In genomic region chr11:103844327-103845215, GRCh38 we compare ENCODE assay signal across 11 cellular contexts.
DNase-seq lines count a peak whose midpoint lies in the region; ATAC-seq, FAIRE-seq and TF ChIP-seq lines count a peak whose summit lies in the region.
"Had no signal": no experiment of that assay in that cellular context is flagged by ENCODE, and none has a peak within 500 bp of the region (broad histone marks: within the 10 kb centered on the region; RNA-seq: fewer than 3 reads in every experiment).

No MANE protein-coding gene starts in this region.

- ATAC-seq in HG02610 (IDR thresholded peaks at IDR 0.05; ENCODE audit: unreplicated experiment), result peak; percentile 84
- peak; percentile 99 for ATAC-seq in HG03439 (IDR thresholded peaks at IDR 0.05; ENCODE audit: unreplicated experiment)
- ATAC-seq in right cardiac atrium, result no peak
- ATAC-seq: WTC11 had no signal

- WGBS in right cardiac atrium, result 87% methylated on average over 7 of the region's 7 CpGs

- no peak for TF ChIP-seq CTCF in progenitor cell of endocrine pancreas (IDR thresholded peaks at IDR 0.05; ENCODE audit: unreplicated experiment)

- FAIRE-seq in GM19239 (lab: Jason Lieb, UNC), result peak; percentile 97

- H3K4me1 Mint-ChIP-seq in progenitor cell of endocrine pancreas (ENCODE audit: low read depth), result peaks cover 30% of the 10 kb centered on the region
- H3K4me1 Mint-ChIP-seq: activated naive CD4-positive, alpha-beta T cell treated with anti-CD3 and anti-CD28 coated beads, Interleukin-2, amount 50 U/mL, for 24 hours had no signal

- intact Hi-C loops in right cardiac atrium (cut with DNase I), result no loop called here

- DNase-seq in GM19239 (ENCODE audit: insufficient read length, low spot score) (peak; percentile 15), progenitor cell of endocrine pancreas (ENCODE audit: low spot score, unreplicated experiment) (no peak), right cardiac atrium (no peak), amniotic stem cell (lab: John Stamatoyannopoulos, UW) (no peak)
- no peak for DNase-seq in stimulated activated CD4-positive, alpha-beta T cell treated with anti-CD3 and anti-CD28 coated beads, Interleukin-4, amount 100 ng/mL, for 4 hours
- DNase-seq: NCI-H1048, PC-9 had no signal

- no peak overlapping the region for H3K4me3 Mint-ChIP-seq in progenitor cell of endocrine pancreas (ENCODE audit: low read depth)
- H3K4me3 Mint-ChIP-seq: activated naive CD4-positive, alpha-beta T cell treated with anti-CD3 and anti-CD28 coated beads, Interleukin-2, amount 50 U/mL, for 24 hours; WTC11 had no signal

- no peaks in the 10 kb centered on the region for H3K27me3 ChIP-seq in right cardiac atrium (ENCODE audit: control insufficient read depth, insufficient read depth)

- H3K27ac Mint-ChIP-seq in progenitor cell of endocrine pancreas, result peak overlapping the region; percentile 11
- H3K27ac Mint-ChIP-seq: activated naive CD4-positive, alpha-beta T cell treated with anti-CD3 and anti-CD28 coated beads, Interleukin-2, amount 50 U/mL, for 24 hours; WTC11 had no signal

- H3K36me3 Mint-ChIP-seq in progenitor cell of endocrine pancreas (ENCODE audit: insufficient read depth), result no peaks in the 10 kb centered on the region
- H3K36me3 Mint-ChIP-seq: activated naive CD4-positive, alpha-beta T cell treated with anti-CD3 and anti-CD28 coated beads, Interleukin-2, amount 50 U/mL, for 24 hours; WTC11 had no signal

- H3K4me3 ChIP-seq in right cardiac atrium (ENCODE audit: low read length), result no peak overlapping the region
- H3K4me3 ChIP-seq: PC-9 had no signal

- peaks cover 4% of the 10 kb centered on the region for H3K27me3 Mint-ChIP-seq in progenitor cell of endocrine pancreas
- H3K27me3 Mint-ChIP-seq: activated naive CD4-positive, alpha-beta T cell treated with anti-CD3 and anti-CD28 coated beads, Interleukin-2, amount 50 U/mL, for 24 hours had no signal

- H3K9me3 ChIP-seq in right cardiac atrium (ENCODE audit: control insufficient read depth, low read length), result no peaks in the 10 kb centered on the region

- peaks cover 2% of the 10 kb centered on the region for H3K4me1 ChIP-seq in right cardiac atrium (ENCODE audit: control insufficient read depth, insufficient read depth, low read length)

- no peak overlapping the region for H3K27ac ChIP-seq in right cardiac atrium (ENCODE audit: low read length)
- H3K27ac ChIP-seq: PC-9 had no signal

- H3K9me3 Mint-ChIP-seq in progenitor cell of endocrine pancreas (ENCODE audit: low read depth), result no peaks in the 10 kb centered on the region
- H3K9me3 Mint-ChIP-seq: activated naive CD4-positive, alpha-beta T cell treated with anti-CD3 and anti-CD28 coated beads, Interleukin-2, amount 50 U/mL, for 24 hours; WTC11 had no signal

Comparison
In these comparisons a context has a peak if more than half of its experiments do, and no peak if none do; other contexts are left out.
1. ATAC-seq: peak in HG02610 (single experiment) and HG03439 (single experiment); none in right cardiac atrium (0 of 2).